1 cellular context compared by ENCODE assay signal in the genomic region with DNA sequence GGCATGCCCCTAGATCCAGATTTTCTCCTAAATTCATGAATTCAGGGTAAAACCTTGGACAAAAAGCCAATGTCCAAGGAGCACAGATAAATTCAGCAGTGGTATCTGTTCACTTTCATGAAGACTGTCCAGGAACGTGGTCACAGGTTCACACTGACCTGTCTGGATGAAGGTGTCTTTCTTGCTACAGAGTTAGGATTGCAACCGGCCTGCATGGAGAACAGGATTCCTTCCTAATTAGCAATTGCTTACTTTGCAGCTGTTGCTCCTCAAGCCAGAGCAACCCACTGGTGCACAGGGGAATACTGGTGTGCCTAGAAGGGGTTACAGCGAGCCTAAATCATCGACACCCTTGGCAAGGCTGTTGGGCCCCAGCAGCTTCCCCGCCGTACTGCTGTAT.
TF ChIP-seq lines count a peak whose summit lies in the region.

No MANE protein-coding gene starts in this region.

TF ChIP-seq in K562, 482 proteins besides CTCF, POLR2A, EP300 and RAD21:
- TF ChIP-seq RAD51 (IDR thresholded peaks at IDR 0.05; ENCODE audit: borderline replicate concordance, low read depth) (no peak), HMG20B (CRISPR knock-in tag; IDR thresholded peaks at IDR 0.05) (no peak), KLF10 (CRISPR knock-in tag; IDR thresholded peaks at IDR 0.05) (no peak), ZNF507 (tag; conservative IDR thresholded peaks at IDR 0.05) (no peak), SIRT6 (IDR thresholded peaks at IDR 0.05; ENCODE audit: low read depth, low read length) (no peak), ETS2 (tag; IDR thresholded peaks at IDR 0.05; ENCODE audit: borderline replicate concordance, poor library complexity, severe bottlenecking) (no peak), POLR2H (tag; IDR thresholded peaks at IDR 0.05; ENCODE audit: low read depth) (no peak), OTX1 (CRISPR knock-in tag; IDR thresholded peaks at IDR 0.05) (no peak)
- TF ChIP-seq, protein P1, sequence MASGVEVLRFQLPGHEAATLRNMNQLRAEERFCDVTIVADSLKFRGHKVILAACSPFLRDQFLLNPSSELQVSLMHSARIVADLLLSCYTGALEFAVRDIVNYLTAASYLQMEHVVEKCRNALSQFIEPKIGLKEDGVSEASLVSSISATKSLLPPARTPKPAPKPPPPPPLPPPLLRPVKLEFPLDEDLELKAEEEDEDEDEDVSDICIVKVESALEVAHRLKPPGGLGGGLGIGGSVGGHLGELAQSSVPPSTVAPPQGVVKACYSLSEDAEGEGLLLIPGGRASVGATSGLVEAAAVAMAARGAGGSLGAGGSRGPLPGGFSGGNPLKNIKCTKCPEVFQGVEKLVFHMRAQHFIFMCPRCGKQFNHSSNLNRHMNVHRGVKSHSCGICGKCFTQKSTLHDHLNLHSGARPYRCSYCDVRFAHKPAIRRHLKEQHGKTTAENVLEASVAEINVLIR (CRISPR knock-in tag; IDR thresholded peaks at IDR 0.05), result no peak
- TF ChIP-seq, protein P2, sequence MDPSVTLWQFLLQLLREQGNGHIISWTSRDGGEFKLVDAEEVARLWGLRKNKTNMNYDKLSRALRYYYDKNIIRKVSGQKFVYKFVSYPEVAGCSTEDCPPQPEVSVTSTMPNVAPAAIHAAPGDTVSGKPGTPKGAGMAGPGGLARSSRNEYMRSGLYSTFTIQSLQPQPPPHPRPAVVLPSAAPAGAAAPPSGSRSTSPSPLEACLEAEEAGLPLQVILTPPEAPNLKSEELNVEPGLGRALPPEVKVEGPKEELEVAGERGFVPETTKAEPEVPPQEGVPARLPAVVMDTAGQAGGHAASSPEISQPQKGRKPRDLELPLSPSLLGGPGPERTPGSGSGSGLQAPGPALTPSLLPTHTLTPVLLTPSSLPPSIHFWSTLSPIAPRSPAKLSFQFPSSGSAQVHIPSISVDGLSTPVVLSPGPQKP (CRISPR knock-in tag; IDR thresholded peaks at IDR 0.05), result no peak
- TF ChIP-seq, protein P3, sequence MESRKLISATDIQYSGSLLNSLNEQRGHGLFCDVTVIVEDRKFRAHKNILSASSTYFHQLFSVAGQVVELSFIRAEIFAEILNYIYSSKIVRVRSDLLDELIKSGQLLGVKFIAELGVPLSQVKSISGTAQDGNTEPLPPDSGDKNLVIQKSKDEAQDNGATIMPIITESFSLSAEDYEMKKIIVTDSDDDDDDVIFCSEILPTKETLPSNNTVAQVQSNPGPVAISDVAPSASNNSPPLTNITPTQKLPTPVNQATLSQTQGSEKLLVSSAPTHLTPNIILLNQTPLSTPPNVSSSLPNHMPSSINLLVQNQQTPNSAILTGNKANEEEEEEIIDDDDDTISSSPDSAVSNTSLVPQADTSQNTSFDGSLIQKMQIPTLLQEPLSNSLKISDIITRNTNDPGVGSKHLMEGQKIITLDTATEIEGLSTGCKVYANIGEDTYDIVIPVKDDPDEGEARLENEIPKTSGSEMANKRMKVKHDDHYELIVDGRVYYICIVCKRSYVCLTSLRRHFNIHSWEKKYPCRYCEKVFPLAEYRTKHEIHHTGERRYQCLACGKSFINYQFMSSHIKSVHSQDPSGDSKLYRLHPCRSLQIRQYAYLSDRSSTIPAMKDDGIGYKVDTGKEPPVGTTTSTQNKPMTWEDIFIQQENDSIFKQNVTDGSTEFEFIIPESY (CRISPR knock-in tag; IDR thresholded peaks at IDR 0.05), result no peak
- TF ChIP-seq, protein P4, sequence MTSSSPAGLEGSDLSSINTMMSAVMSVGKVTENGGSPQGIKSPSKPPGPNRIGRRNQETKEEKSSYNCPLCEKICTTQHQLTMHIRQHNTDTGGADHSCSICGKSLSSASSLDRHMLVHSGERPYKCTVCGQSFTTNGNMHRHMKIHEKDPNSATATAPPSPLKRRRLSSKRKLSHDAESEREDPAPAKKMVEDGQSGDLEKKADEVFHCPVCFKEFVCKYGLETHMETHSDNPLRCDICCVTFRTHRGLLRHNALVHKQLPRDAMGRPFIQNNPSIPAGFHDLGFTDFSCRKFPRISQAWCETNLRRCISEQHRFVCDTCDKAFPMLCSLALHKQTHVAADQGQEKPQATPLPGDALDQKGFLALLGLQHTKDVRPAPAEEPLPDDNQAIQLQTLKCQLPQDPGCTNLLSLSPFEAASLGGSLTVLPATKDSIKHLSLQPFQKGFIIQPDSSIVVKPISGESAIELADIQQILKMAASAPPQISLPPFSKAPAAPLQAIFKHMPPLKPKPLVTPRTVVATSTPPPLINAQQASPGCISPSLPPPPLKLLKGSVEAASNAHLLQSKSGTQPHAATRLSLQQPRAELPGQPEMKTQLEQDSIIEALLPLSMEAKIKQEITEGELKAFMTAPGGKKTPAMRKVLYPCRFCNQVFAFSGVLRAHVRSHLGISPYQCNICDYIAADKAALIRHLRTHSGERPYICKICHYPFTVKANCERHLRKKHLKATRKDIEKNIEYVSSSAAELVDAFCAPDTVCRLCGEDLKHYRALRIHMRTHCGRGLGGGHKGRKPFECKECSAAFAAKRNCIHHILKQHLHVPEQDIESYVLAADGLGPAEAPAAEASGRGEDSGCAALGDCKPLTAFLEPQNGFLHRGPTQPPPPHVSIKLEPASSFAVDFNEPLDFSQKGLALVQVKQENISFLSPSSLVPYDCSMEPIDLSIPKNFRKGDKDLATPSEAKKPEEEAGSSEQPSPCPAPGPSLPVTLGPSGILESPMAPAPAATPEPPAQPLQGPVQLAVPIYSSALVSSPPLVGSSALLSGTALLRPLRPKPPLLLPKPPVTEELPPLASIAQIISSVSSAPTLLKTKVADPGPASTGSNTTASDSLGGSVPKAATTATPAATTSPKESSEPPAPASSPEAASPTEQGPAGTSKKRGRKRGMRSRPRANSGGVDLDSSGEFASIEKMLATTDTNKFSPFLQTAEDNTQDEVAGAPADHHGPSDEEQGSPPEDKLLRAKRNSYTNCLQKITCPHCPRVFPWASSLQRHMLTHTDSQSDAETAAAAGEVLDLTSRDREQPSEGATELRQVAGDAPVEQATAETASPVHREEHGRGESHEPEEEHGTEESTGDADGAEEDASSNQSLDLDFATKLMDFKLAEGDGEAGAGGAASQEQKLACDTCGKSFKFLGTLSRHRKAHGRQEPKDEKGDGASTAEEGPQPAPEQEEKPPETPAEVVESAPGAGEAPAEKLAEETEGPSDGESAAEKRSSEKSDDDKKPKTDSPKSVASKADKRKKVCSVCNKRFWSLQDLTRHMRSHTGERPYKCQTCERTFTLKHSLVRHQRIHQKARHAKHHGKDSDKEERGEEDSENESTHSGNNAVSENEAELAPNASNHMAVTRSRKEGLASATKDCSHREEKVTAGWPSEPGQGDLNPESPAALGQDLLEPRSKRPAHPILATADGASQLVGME (CRISPR knock-in tag; IDR thresholded peaks at IDR 0.05), result no peak
- TF ChIP-seq, protein P5, sequence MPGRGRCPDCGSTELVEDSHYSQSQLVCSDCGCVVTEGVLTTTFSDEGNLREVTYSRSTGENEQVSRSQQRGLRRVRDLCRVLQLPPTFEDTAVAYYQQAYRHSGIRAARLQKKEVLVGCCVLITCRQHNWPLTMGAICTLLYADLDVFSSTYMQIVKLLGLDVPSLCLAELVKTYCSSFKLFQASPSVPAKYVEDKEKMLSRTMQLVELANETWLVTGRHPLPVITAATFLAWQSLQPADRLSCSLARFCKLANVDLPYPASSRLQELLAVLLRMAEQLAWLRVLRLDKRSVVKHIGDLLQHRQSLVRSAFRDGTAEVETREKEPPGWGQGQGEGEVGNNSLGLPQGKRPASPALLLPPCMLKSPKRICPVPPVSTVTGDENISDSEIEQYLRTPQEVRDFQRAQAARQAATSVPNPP (IDR thresholded peaks at IDR 0.05; ENCODE audit: borderline replicate concordance, insufficient read depth, insufficient read length), result no peak
TF ChIP-seq in K562: peak in this region for 0.
